1 cellular context compared by ENCODE assay signal in genomic region chr17:75892556-75893224, GRCh38.
TF ChIP-seq lines count a peak whose summit lies in the region.

No MANE protein-coding gene starts in this region.

TF ChIP-seq in HepG2, 621 proteins besides CTCF, POLR2A, EP300 and RAD21 (continued from another document and continues in another):
- TF ChIP-seq AFF4 (CRISPR knock-in tag; IDR thresholded peaks at IDR 0.05) (peak; percentile 92; the same call in 1 of the 2 replicates), XBP1 (CRISPR knock-in tag; IDR thresholded peaks at IDR 0.05) (no peak), ZNF362 (CRISPR knock-in tag; IDR thresholded peaks at IDR 0.05; ENCODE audit: borderline replicate concordance) (no peak), KDM5B (CRISPR knock-in tag; IDR thresholded peaks at IDR 0.05; ENCODE audit: borderline replicate concordance) (no peak; the same call in 1 of the 2 replicates), ZNF558 (CRISPR knock-in tag; IDR thresholded peaks at IDR 0.05; ENCODE audit: borderline replicate concordance) (no peak), HNF1A (IDR thresholded peaks at IDR 0.05; ENCODE audit: low read depth) (no peak), HNF1A (CRISPR knock-in tag; IDR thresholded peaks at IDR 0.05; ENCODE audit: borderline replicate concordance) (peak; percentile 29; the same call in 1 of the 2 replicates), DDIT3 (CRISPR knock-in tag; IDR thresholded peaks at IDR 0.05) (no peak), ZNF34 (CRISPR knock-in tag; IDR thresholded peaks at IDR 0.05; ENCODE audit: borderline replicate concordance) (no peak), HNRNPLL (IDR thresholded peaks at IDR 0.05; ENCODE audit: low read depth, low read length, poor library complexity, severe bottlenecking) (peak; percentile 54), ZNF10 (CRISPR knock-in tag; IDR thresholded peaks at IDR 0.05; ENCODE audit: borderline replicate concordance, low read depth) (no peak), NFATC3 (CRISPR knock-in tag; IDR thresholded peaks at IDR 0.05) (no peak), ARNT (IDR thresholded peaks at IDR 0.05) (no peak), ZNF609 (CRISPR knock-in tag; IDR thresholded peaks at IDR 0.05; ENCODE audit: borderline replicate concordance) (peak; percentile 63), POLR2G (IDR thresholded peaks at IDR 0.05; ENCODE audit: low read depth, low read length) (peak; percentile 84), LBX2 (CRISPR knock-in tag; IDR thresholded peaks at IDR 0.05; ENCODE audit: borderline replicate concordance) (no peak), ZNF207 (IDR thresholded peaks at IDR 0.05; ENCODE audit: borderline replicate concordance) (no peak), ZNF121 (CRISPR knock-in tag; IDR thresholded peaks at IDR 0.05) (peak; percentile 64; the same call in 1 of the 2 replicates), ZBTB14 (CRISPR knock-in tag; IDR thresholded peaks at IDR 0.05) (0 out of 2 replicates have a peak, but pooled peaks have one; percentile 30), NR0B2 (CRISPR knock-in tag; IDR thresholded peaks at IDR 0.05) (no peak), ZNF230 (CRISPR knock-in tag; IDR thresholded peaks at IDR 0.05) (0 out of 2 replicates have a peak, but pooled peaks have one; percentile 75), SKI (IDR thresholded peaks at IDR 0.05; ENCODE audit: partially characterized antibody) (no peak), ZNF770 (CRISPR knock-in tag; IDR thresholded peaks at IDR 0.05) (0 out of 2 replicates have a peak, but pooled peaks have one; percentile 37), ZNF496 (CRISPR knock-in tag; IDR thresholded peaks at IDR 0.05; ENCODE audit: insufficient replicate concordance) (no peak), RARG (CRISPR knock-in tag; IDR thresholded peaks at IDR 0.05; ENCODE audit: low read depth) (no peak), TEAD2 (CRISPR knock-in tag; IDR thresholded peaks at IDR 0.05) (no peak), CBX1 (IDR thresholded peaks at IDR 0.05; ENCODE audit: low read depth) (no peak), ARNTL (CRISPR knock-in tag; IDR thresholded peaks at IDR 0.05) (peak; percentile 90), EZH2 (conservative IDR thresholded peaks at IDR 0.05; ENCODE audit: low read depth, low read length) (no peak), SMARCE1 (IDR thresholded peaks at IDR 0.05; ENCODE audit: borderline replicate concordance) (no peak), HIC2 (CRISPR knock-in tag; IDR thresholded peaks at IDR 0.05; ENCODE audit: low read depth) (0 out of 2 replicates have a peak, but pooled peaks have one; percentile 58), MED1 (CRISPR knock-in tag; IDR thresholded peaks at IDR 0.05) (peak; percentile 62), FOXJ3 (CRISPR knock-in tag; IDR thresholded peaks at IDR 0.05; ENCODE audit: borderline replicate concordance) (0 out of 2 replicates have a peak, but pooled peaks have one; percentile 16), E2F2 (CRISPR knock-in tag; IDR thresholded peaks at IDR 0.05; ENCODE audit: borderline replicate concordance) (no peak)
